Comparison of ENCODE assay signal across 8 cellular contexts in genomic region chr5:113293613-113294340, GRCh38.
A peak's percentile ranks its signal among the peaks of the same experiment; 100 is the strongest.
DNase-seq lines count a peak whose midpoint lies in the region; ATAC-seq and TF ChIP-seq lines count a peak whose summit lies in the region.

No MANE protein-coding gene starts in this region.

- peak; percentile 21 for ATAC-seq in GM21576 (IDR thresholded peaks at IDR 0.05; ENCODE audit: unreplicated experiment)
- peak; percentile 24 for ATAC-seq in left lobe of liver
- no peak for ATAC-seq in thoracic aorta (ENCODE audit: insufficient number of reproducible peaks, low FRiP score, low read depth)

- peak overlapping the region; percentile 75 for H3K9ac ChIP-seq in mammary epithelial cell (ENCODE audit: insufficient read depth, low read length)

- H3K27me3 ChIP-seq in mammary epithelial cell (ENCODE audit: insufficient read depth, low read length) = no peaks in the 10 kb centered on the region
- H3K27me3 ChIP-seq in thoracic aorta (replicated peaks; ENCODE audit: insufficient read depth) = no peaks in the 10 kb centered on the region

- DNase-seq in ELF-1 (ENCODE audit: low read depth, low spot score) (peak; percentile 60), M059J (ENCODE audit: low read depth) (peak; percentile 40), mammary epithelial cell (peak; percentile 59), left lobe of liver (ENCODE audit: low spot score) (no peak), thoracic aorta (ENCODE audit: low spot score) (no peak), SKM-1 treated with dmso at 0.1 percent for 144 hours (lab: John Stamatoyannopoulos, UW; ENCODE audit: unreplicated experiment) (no peak)
- no peak for DNase-seq in stimulated activated CD4-positive, alpha-beta T cell treated with anti-CD3 and anti-CD28 coated beads, Interleukin-1b, Interleukin-23, amount 100 ng/mL, for 48 hours

- intact Hi-C loops in mammary epithelial cell (cut with micrococcal nuclease) = loop anchor here (1.0 to 5.0 kb wide), 7 partner anchors 26 to 241 kb away; no protein-coding TSS in a partner anchor

- H3K4me3 ChIP-seq in mammary epithelial cell (replicated peaks in 1 of 3; ENCODE audit: insufficient read depth in 1 of 3, low read depth in 2 of 3, low read length in 3 of 3) = peak overlapping the region; percentile 64 to 77 (median 71)
- H3K4me3 ChIP-seq in thoracic aorta = peak overlapping the region; percentile 83

- in situ Hi-C loops in mammary epithelial cell (cut with MboI; ENCODE audit: low sequenced_read_pairs in 2 of 2) = no loop called here

- peaks cover 57% of the 10 kb centered on the region for H3K79me2 ChIP-seq in mammary epithelial cell (ENCODE audit: insufficient read depth, low read length)

- H3K36me3 ChIP-seq in mammary epithelial cell (ENCODE audit: insufficient read depth, low read length) (no peaks in the 10 kb centered on the region), thoracic aorta (no peaks in the 10 kb centered on the region)

- H3K4me2 ChIP-seq in mammary epithelial cell (ENCODE audit: insufficient read depth, low read depth, low read length) = peak overlapping the region; percentile 85

- H2AFZ ChIP-seq in mammary epithelial cell (ENCODE audit: low read depth, low read length) = peak overlapping the region; percentile 89

- no TSS peak for BruUV-seq in mammary epithelial cell (replicated peaks; lab: Mats Ljungman, UMichigan)

- dilution Hi-C loops in mammary epithelial cell (cut with HindIII; ENCODE audit: low sequenced_read_pairs) = no loop called here

- no peaks in the 10 kb centered on the region for H4K20me1 ChIP-seq in mammary epithelial cell (ENCODE audit: insufficient read depth, low read length)

- TF ChIP-seq CTCF in mammary epithelial cell (conservative IDR thresholded peaks at IDR 0.05 in 1 of 2, IDR thresholded peaks at IDR 0.05 in 1 of 2; ENCODE audit: extremely low read depth in 1 of 2, insufficient read depth in 1 of 2, low read depth in 1 of 2, low read length in 2 of 2) = no peak
- no peak for TF ChIP-seq CTCF in thoracic aorta (IDR thresholded peaks at IDR 0.05)

- peak overlapping the region; percentile 70 for H3K27ac ChIP-seq in mammary epithelial cell (ENCODE audit: insufficient read depth, low read depth, low read length)
- peak overlapping the region; percentile 79 to 83 for H3K27ac ChIP-seq in thoracic aorta

- no peaks in the 10 kb centered on the region for H3K9me3 ChIP-seq in mammary epithelial cell (replicated peaks; ENCODE audit: insufficient read depth, low read length)
- no peaks in the 10 kb centered on the region for H3K9me3 ChIP-seq in thoracic aorta

- WGBS in mammary epithelial cell (ENCODE audit: low coverage, missing lambda C conversion rate) = 3% methylated on average over 21 of the region's 26 CpGs

- CTCF ChIA-PET in mammary epithelial cell (lab: Charles Lee; ENCODE audit: low non-redundant PET) = interaction anchor here (0.6 kb wide), 1 partner anchor 148 kb away, joined by 7 read pairs; no protein-coding TSS in a partner anchor

- peaks cover 18% of the 10 kb centered on the region for H3K4me1 ChIP-seq in mammary epithelial cell (ENCODE audit: insufficient read depth, low read length)
- peaks cover 0 to 19% of the 10 kb centered on the region in 2 donors for H3K4me1 ChIP-seq in thoracic aorta (ENCODE audit: control insufficient read depth in 1 of 2, low read depth in 2 of 2)

Comparison
In these comparisons a context has a peak if more than half of its experiments do, and no peak if none do; other contexts are left out.
1. DNase-seq: peak in ELF-1 (single experiment), M059J (single experiment) and mammary epithelial cell (single experiment); none in left lobe of liver (single experiment), thoracic aorta (single experiment), SKM-1 treated with dmso at 0.1 percent for 144 hours (single experiment) and stimulated activated CD4-positive, alpha-beta T cell treated with anti-CD3 and anti-CD28 coated beads, Interleukin-1b, Interleukin-23, amount 100 ng/mL, for 48 hours (single experiment).